27 cellular contexts compared by ENCODE assay signal in genomic region chr1:194118086-194118485, GRCh38.
"Had no signal": no experiment of that assay in that cellular context is flagged by ENCODE, and none has a peak within 500 bp of the region (broad histone marks: within the 10 kb centered on the region; RNA-seq: fewer than 3 reads in every experiment).

No MANE protein-coding gene starts in this region.

- H2AFZ ChIP-seq: hepatocyte had no signal

- H3K9me3 ChIP-seq: esophagus muscularis mucosa, left lung, ovary, psoas muscle, thoracic aorta, upper lobe of left lung, uterus had no signal

- H3K4me3 ChIP-seq: coronary artery, esophagus muscularis mucosa, gastroesophageal sphincter, heart left ventricle, hepatocyte, left lung, ovary, psoas muscle, skin epidermis, thoracic aorta, tibial nerve, upper lobe of left lung, uterus had no signal

- H3K27ac ChIP-seq: coronary artery, esophagus muscularis mucosa, foreskin keratinocyte, gastroesophageal sphincter, heart left ventricle, hepatocyte, left lung, ovary, psoas muscle, skin epidermis, thoracic aorta, tibial nerve, upper lobe of left lung, uterus had no signal

- H3K9me3 Mint-ChIP-seq: naive thymus-derived CD4-positive, alpha-beta T cell; nephron; stimulated activated naive B cell treated with anti-CD40 and anti-IgM and Interleukin-4, amounts not matched to agents 10 μg/mL and 1 μg/mL and 100 μg/mL, for 72 hours; stimulated activated naive CD8-positive, alpha-beta T cell treated with anti-CD3 and anti-CD28 coated beads, Interleukin-15, Interleukin-2, amounts not matched to agents 100 ng/mL and 50 ng/mL, for 24 hours had no signal

- H3K4me3 Mint-ChIP-seq: naive thymus-derived CD4-positive, alpha-beta T cell; nephron; stimulated activated naive B cell treated with anti-CD40 and anti-IgM and Interleukin-4, amounts not matched to agents 10 μg/mL and 1 μg/mL and 100 μg/mL, for 72 hours; stimulated activated naive CD8-positive, alpha-beta T cell treated with anti-CD3 and anti-CD28 coated beads, Interleukin-15, Interleukin-2, amounts not matched to agents 100 ng/mL and 50 ng/mL, for 24 hours had no signal

- DNase-seq: dermis blood vessel endothelial cell; effector memory CD4-positive, alpha-beta T cell; foreskin keratinocyte; left cardiac atrium; midbrain; naive thymus-derived CD4-positive, alpha-beta T cell; occipital lobe; ovary; psoas muscle; stimulated activated CD4-positive, alpha-beta T cell treated with anti-CD3 and anti-CD28 coated beads, Interleukin-15, amount 100 ng/mL, for 24 hours; stimulated activated CD4-positive, alpha-beta T cell treated with anti-CD3 and anti-CD28 coated beads, Interleukin-2, amount 100 ng/mL, for 48 hours; stimulated activated naive B cell treated with anti-CD40 and anti-IgM and Interleukin-4, amounts not matched to agents 10 μg/mL and 1 μg/mL and 100 μg/mL, for 72 hours; uterus had no signal

- H3K27me3 Mint-ChIP-seq: naive thymus-derived CD4-positive, alpha-beta T cell; stimulated activated naive CD8-positive, alpha-beta T cell treated with anti-CD3 and anti-CD28 coated beads, Interleukin-15, Interleukin-2, amounts not matched to agents 100 ng/mL and 50 ng/mL, for 24 hours had no signal

- H3K4me2 ChIP-seq: hepatocyte had no signal

- H3K36me3 ChIP-seq: esophagus muscularis mucosa, gastroesophageal sphincter, heart left ventricle, left lung, ovary, thoracic aorta, tibial nerve, upper lobe of left lung, uterus had no signal

- H3K27me3 ChIP-seq: esophagus muscularis mucosa, foreskin keratinocyte, gastroesophageal sphincter, heart left ventricle, hepatocyte, left lung, ovary, tibial nerve, upper lobe of left lung, uterus had no signal

- H3K27ac Mint-ChIP-seq: nephron; stimulated activated naive B cell treated with anti-CD40 and anti-IgM and Interleukin-4, amounts not matched to agents 10 μg/mL and 1 μg/mL and 100 μg/mL, for 72 hours; stimulated activated naive CD8-positive, alpha-beta T cell treated with anti-CD3 and anti-CD28 coated beads, Interleukin-15, Interleukin-2, amounts not matched to agents 100 ng/mL and 50 ng/mL, for 24 hours had no signal

- H3K36me3 Mint-ChIP-seq: naive thymus-derived CD4-positive, alpha-beta T cell; stimulated activated naive B cell treated with anti-CD40 and anti-IgM and Interleukin-4, amounts not matched to agents 10 μg/mL and 1 μg/mL and 100 μg/mL, for 72 hours had no signal

- H3K79me2 ChIP-seq: hepatocyte had no signal

- FAIRE-seq: endothelial cell of umbilical vein had no signal

- H3K4me1 Mint-ChIP-seq: naive thymus-derived CD4-positive, alpha-beta T cell; nephron; stimulated activated naive B cell treated with anti-CD40 and anti-IgM and Interleukin-4, amounts not matched to agents 10 μg/mL and 1 μg/mL and 100 μg/mL, for 72 hours had no signal

- H3K4me1 ChIP-seq: esophagus muscularis mucosa, foreskin keratinocyte, gastroesophageal sphincter, heart left ventricle, left lung, psoas muscle, tibial nerve, upper lobe of left lung, uterus had no signal

- ATAC-seq: gastroesophageal sphincter; heart left ventricle; left cardiac atrium; left lung; naive thymus-derived CD4-positive, alpha-beta T cell; psoas muscle; right cardiac atrium had no signal
